In the genomic region with DNA sequence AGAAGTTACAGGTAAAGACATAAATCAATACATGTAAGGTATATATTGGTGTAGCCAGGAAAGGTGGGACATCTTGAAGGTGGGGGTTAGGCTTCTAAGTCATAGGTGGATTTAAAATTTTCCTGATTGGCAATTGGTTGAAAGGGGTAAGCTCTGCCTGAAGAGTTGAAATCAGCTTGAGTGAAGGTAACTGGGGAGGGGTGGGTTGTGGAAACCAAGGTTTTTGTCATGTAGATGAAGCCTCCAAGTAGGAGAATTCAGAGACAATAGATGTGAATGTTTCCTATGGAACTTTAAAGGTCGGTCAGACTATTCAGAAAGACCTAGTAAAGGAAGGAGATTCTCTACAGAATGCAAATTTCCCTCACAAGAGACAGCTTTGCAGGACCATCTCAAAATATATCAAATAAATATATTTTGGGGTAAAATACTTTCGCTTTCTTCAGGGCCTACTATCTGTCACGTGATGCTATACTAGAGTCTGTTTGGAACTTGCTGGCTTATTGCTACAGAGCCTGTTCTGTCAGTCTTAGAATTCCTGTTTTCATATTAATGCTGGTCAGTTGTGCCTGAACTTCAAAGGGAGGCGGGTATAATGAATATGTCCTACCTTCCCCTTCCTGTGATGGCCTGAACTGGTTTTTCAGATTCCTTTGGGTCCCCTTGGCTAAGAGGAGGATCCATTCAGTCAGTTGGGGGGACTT, we compare ENCODE assay signal across 1 cellular context.
A peak's percentile ranks its signal among the peaks of the same experiment; 100 is the strongest.
TF ChIP-seq lines count a peak whose summit lies in the region.

No MANE protein-coding gene starts in this region.

TF ChIP-seq in WTC11, 78 proteins besides CTCF, POLR2A, EP300 and RAD21 (continued from another document):
- TF ChIP-seq USF2 (CRISPR knock-in tag; IDR thresholded peaks at IDR 0.05) (peak; percentile 49), ZNF425 (CRISPR knock-in tag; conservative IDR thresholded peaks at IDR 0.05) (no peak), JUN (CRISPR knock-in tag; IDR thresholded peaks at IDR 0.05) (no peak), FOXP4 (CRISPR knock-in tag; IDR thresholded peaks at IDR 0.05) (no peak), ZNF138 (CRISPR knock-in tag; conservative IDR thresholded peaks at IDR 0.05) (no peak), ZNF317 (CRISPR knock-in tag; IDR thresholded peaks at IDR 0.05; ENCODE audit: borderline replicate concordance, low read depth) (no peak), ZNF532 (CRISPR knock-in tag; IDR thresholded peaks at IDR 0.05; ENCODE audit: borderline replicate concordance) (no peak), MXD4 (CRISPR knock-in tag; IDR thresholded peaks at IDR 0.05; ENCODE audit: borderline replicate concordance) (no peak), SP1 (CRISPR knock-in tag; conservative IDR thresholded peaks at IDR 0.05) (no peak), HMGA2 (CRISPR knock-in tag; IDR thresholded peaks at IDR 0.05) (no peak), OVOL2 (CRISPR knock-in tag; IDR thresholded peaks at IDR 0.05; ENCODE audit: borderline replicate concordance) (no peak), PRRX2 (CRISPR knock-in tag; IDR thresholded peaks at IDR 0.05) (no peak), ZNF263 (CRISPR knock-in tag; IDR thresholded peaks at IDR 0.05; ENCODE audit: low read depth) (no peak), TEAD1 (CRISPR knock-in tag; IDR thresholded peaks at IDR 0.05) (no peak), TCF7 (CRISPR knock-in tag; IDR thresholded peaks at IDR 0.05; ENCODE audit: low read depth) (no peak), NFYB (CRISPR knock-in tag; conservative IDR thresholded peaks at IDR 0.05; ENCODE audit: low read depth) (no peak), NFE2L1 (CRISPR knock-in tag; IDR thresholded peaks at IDR 0.05) (no peak)
- TF ChIP-seq, protein P1, sequence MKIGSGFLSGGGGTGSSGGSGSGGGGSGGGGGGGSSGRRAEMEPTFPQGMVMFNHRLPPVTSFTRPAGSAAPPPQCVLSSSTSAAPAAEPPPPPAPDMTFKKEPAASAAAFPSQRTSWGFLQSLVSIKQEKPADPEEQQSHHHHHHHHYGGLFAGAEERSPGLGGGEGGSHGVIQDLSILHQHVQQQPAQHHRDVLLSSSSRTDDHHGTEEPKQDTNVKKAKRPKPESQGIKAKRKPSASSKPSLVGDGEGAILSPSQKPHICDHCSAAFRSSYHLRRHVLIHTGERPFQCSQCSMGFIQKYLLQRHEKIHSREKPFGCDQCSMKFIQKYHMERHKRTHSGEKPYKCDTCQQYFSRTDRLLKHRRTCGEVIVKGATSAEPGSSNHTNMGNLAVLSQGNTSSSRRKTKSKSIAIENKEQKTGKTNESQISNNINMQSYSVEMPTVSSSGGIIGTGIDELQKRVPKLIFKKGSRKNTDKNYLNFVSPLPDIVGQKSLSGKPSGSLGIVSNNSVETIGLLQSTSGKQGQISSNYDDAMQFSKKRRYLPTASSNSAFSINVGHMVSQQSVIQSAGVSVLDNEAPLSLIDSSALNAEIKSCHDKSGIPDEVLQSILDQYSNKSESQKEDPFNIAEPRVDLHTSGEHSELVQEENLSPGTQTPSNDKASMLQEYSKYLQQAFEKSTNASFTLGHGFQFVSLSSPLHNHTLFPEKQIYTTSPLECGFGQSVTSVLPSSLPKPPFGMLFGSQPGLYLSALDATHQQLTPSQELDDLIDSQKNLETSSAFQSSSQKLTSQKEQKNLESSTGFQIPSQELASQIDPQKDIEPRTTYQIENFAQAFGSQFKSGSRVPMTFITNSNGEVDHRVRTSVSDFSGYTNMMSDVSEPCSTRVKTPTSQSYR (CRISPR knock-in tag; IDR thresholded peaks at IDR 0.05), result no peak
- TF ChIP-seq, protein P2, sequence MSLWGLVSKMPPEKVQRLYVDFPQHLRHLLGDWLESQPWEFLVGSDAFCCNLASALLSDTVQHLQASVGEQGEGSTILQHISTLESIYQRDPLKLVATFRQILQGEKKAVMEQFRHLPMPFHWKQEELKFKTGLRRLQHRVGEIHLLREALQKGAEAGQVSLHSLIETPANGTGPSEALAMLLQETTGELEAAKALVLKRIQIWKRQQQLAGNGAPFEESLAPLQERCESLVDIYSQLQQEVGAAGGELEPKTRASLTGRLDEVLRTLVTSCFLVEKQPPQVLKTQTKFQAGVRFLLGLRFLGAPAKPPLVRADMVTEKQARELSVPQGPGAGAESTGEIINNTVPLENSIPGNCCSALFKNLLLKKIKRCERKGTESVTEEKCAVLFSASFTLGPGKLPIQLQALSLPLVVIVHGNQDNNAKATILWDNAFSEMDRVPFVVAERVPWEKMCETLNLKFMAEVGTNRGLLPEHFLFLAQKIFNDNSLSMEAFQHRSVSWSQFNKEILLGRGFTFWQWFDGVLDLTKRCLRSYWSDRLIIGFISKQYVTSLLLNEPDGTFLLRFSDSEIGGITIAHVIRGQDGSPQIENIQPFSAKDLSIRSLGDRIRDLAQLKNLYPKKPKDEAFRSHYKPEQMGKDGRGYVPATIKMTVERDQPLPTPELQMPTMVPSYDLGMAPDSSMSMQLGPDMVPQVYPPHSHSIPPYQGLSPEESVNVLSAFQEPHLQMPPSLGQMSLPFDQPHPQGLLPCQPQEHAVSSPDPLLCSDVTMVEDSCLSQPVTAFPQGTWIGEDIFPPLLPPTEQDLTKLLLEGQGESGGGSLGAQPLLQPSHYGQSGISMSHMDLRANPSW (CRISPR knock-in tag; conservative IDR thresholded peaks at IDR 0.05; ENCODE audit: low read depth), result no peak
- TF ChIP-seq, protein P3, sequence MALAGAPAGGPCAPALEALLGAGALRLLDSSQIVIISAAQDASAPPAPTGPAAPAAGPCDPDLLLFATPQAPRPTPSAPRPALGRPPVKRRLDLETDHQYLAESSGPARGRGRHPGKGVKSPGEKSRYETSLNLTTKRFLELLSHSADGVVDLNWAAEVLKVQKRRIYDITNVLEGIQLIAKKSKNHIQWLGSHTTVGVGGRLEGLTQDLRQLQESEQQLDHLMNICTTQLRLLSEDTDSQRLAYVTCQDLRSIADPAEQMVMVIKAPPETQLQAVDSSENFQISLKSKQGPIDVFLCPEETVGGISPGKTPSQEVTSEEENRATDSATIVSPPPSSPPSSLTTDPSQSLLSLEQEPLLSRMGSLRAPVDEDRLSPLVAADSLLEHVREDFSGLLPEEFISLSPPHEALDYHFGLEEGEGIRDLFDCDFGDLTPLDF (CRISPR knock-in tag; IDR thresholded peaks at IDR 0.05), result no peak
- TF ChIP-seq, protein P4, sequence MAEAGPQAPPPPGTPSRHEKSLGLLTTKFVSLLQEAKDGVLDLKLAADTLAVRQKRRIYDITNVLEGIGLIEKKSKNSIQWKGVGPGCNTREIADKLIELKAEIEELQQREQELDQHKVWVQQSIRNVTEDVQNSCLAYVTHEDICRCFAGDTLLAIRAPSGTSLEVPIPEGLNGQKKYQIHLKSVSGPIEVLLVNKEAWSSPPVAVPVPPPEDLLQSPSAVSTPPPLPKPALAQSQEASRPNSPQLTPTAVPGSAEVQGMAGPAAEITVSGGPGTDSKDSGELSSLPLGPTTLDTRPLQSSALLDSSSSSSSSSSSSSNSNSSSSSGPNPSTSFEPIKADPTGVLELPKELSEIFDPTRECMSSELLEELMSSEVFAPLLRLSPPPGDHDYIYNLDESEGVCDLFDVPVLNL (CRISPR knock-in tag; IDR thresholded peaks at IDR 0.05; ENCODE audit: borderline replicate concordance, low read depth), result no peak
- TF ChIP-seq, protein P5, sequence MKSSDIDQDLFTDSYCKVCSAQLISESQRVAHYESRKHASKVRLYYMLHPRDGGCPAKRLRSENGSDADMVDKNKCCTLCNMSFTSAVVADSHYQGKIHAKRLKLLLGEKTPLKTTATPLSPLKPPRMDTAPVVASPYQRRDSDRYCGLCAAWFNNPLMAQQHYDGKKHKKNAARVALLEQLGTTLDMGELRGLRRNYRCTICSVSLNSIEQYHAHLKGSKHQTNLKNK (CRISPR knock-in tag; IDR thresholded peaks at IDR 0.05), result no peak
